1 cellular context compared by ENCODE assay signal in the genomic region with DNA sequence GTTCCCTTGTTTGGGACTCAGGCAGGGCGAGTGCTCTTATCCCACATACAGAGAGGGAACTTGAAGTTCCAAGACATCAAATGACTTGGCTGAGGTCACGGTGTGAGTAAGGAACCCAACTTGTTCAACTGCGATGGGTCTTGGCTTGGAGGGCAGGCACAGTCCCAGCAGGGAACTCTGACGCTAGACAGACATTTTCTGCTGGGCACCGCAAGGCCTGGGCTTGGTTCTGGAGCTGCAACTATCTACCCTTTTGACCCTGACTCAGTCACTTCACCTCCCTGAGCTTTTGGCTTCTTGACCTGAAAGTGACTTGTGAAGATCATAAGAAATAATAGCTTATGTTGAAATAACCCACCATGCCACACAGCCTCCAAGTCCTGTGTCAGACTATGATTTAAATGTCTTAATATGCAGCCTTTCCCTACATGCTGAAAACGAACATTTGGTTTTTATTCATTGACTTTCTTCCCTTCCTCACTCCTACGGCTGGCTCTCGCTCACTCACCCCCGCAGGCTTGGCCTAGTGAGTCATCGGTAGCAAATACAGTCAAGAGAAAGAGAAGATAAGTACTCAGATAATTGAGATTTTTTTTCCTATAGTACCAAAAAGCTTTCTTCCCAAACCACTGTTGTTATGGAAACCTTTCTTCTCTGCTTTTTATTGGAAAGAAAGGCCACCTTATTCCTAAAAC.
TF ChIP-seq lines count a peak whose summit lies in the region.

No MANE protein-coding gene starts in this region.

TF ChIP-seq in SK-N-SH treated with all-trans-retinoic acid at 6 μM for 48 hours, 23 proteins besides CTCF, POLR2A, EP300 and RAD21 (continued from another document):
- TF ChIP-seq, protein P1, sequence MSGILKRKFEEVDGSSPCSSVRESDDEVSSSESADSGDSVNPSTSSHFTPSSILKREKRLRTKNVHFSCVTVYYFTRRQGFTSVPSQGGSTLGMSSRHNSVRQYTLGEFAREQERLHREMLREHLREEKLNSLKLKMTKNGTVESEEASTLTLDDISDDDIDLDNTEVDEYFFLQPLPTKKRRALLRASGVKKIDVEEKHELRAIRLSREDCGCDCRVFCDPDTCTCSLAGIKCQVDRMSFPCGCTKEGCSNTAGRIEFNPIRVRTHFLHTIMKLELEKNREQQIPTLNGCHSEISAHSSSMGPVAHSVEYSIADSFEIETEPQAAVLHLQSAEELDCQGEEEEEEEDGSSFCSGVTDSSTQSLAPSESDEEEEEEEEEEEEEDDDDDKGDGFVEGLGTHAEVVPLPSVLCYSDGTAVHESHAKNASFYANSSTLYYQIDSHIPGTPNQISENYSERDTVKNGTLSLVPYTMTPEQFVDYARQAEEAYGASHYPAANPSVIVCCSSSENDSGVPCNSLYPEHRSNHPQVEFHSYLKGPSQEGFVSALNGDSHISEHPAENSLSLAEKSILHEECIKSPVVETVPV (CRISPR knock-in tag; IDR thresholded peaks at IDR 0.05): no peak
